In genomic region chr16:77890075-77890474, GRCh38 we compare ENCODE assay signal across 16 cellular contexts.
DNase-seq lines count a peak whose midpoint lies in the region.
"Had no signal": no experiment of that assay in that cellular context is flagged by ENCODE, and none has a peak within 500 bp of the region (broad histone marks: within the 10 kb centered on the region; RNA-seq: fewer than 3 reads in every experiment).

No MANE protein-coding gene starts in this region.

- DNase-seq in SIG-M5 treated with dmso at 0.1 percent for 504 hours (lab: John Stamatoyannopoulos, UW; ENCODE audit: unreplicated experiment) (peak; percentile 13), SIG-M5 (lab: John Stamatoyannopoulos, UW) (no peak), MV-4-11 (lab: John Stamatoyannopoulos, UW) (peak; percentile 76), SKM-1 treated with dmso at 0.1 percent for 144 hours (lab: John Stamatoyannopoulos, UW; ENCODE audit: unreplicated experiment) (peak; percentile 39), putamen (ENCODE audit: low spot score) (peak; percentile 42), HPDE6-E6E7 (ENCODE audit: extremely low spot score) (no peak), SW 1271 (lab: John Stamatoyannopoulos, UW) (no peak), SHP77 (lab: John Stamatoyannopoulos, UW) (no peak)
- DNase-seq: AML-193; DND-41; NCI-H1105; NCI-H1694 treated with DMSO at 0.1 percent for 48 hours; NCI-H2107; NCI-H510A; NCI-H748 treated with DMSO at 0.1 percent for 48 hours; NK-92 treated with Interleukin-12 subunit alpha and Interleukin-12 subunit beta, amount 100 ng/mL, for 24 hours had no signal

Comparison
In these comparisons a context has a peak if more than half of its experiments do, and no peak if none do; other contexts are left out.
1. DNase-seq: peak in SIG-M5 treated with dmso at 0.1 percent for 504 hours (single experiment), MV-4-11 (single experiment), SKM-1 treated with dmso at 0.1 percent for 144 hours (single experiment) and putamen (single experiment); none in SIG-M5 (single experiment), HPDE6-E6E7 (single experiment), SW 1271 (0 of 2) and SHP77 (0 of 2).